ENCODE assay signal across 13 cellular contexts in the genomic region with DNA sequence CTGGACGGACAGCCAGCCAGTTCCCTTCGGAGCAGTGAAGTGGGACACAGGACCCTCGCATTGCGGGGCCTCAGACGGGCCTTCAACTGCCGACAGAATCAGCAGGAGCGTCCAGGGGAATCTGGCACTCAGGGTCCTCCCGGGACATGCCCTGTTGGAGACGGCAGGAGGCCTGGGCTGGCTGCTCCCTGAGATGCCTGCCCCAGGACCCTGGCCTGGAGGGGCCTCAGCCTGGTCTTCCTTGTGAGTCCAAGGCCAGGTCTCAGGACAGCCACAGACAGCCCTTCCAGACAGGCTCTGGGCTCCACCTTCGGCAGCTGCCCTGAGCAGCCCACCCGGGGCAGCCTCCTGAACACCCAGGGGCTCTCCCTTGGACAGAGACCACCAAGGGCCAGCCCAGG. TPM values are rescaled to one million over a fixed set of nuclear protein-coding genes. Genes with fewer than 3 reads are reported as not detected.
"Had no signal": no experiment of that assay in that cellular context is flagged by ENCODE, and none has a peak within 500 bp of the region (broad histone marks: within the 10 kb centered on the region; RNA-seq: fewer than 3 reads in every experiment).

No MANE protein-coding gene starts in this region.

- H3K27me3 ChIP-seq: dorsolateral prefrontal cortex, right lobe of liver had no signal

- H3K9me3 Mint-ChIP-seq: activated CD4-positive, alpha-beta T cell treated with anti-CD3 and anti-CD28 coated beads, Interleukin-2, amount 10 ng/mL, durations not matched to agents 7 days and 5 days; activated naive CD8-positive, alpha-beta T cell treated with anti-CD3 and anti-CD28 coated beads for 36 hours; nephron; stimulated activated naive CD8-positive, alpha-beta T cell treated with anti-CD3 and anti-CD28 coated beads, Interleukin-15, amount 100 ng/mL, for 72 hours had no signal

- H3K4me1 ChIP-seq: right lobe of liver had no signal

- H3K27ac ChIP-seq: dorsolateral prefrontal cortex, thoracic aorta had no signal

- DNase-seq: activated CD4-positive, alpha-beta T cell treated with anti-CD3 and anti-CD28 coated beads, Interleukin-2, amount 10 ng/mL, durations not matched to agents 7 days and 5 days; activated CD8-positive, alpha-beta memory T cell treated with anti-CD3 and anti-CD28 coated beads, Interleukin-2, amount 50 U/mL, for 48 hours; activated naive CD8-positive, alpha-beta T cell treated with anti-CD3 and anti-CD28 coated beads for 36 hours; amygdala; dorsolateral prefrontal cortex; stimulated activated naive CD8-positive, alpha-beta T cell treated with anti-CD3 and anti-CD28 coated beads, Interleukin-15, amount 100 ng/mL, for 72 hours had no signal

- ATAC-seq: stimulated activated naive CD8-positive, alpha-beta T cell treated with anti-CD3 and anti-CD28 coated beads, Interleukin-15, amount 100 ng/mL, for 72 hours had no signal

- H3K4me3 Mint-ChIP-seq: activated CD4-positive, alpha-beta T cell treated with anti-CD3 and anti-CD28 coated beads, Interleukin-2, amount 10 ng/mL, durations not matched to agents 7 days and 5 days; activated naive CD8-positive, alpha-beta T cell treated with anti-CD3 and anti-CD28 coated beads for 36 hours; nephron; stimulated activated naive CD8-positive, alpha-beta T cell treated with anti-CD3 and anti-CD28 coated beads, Interleukin-15, amount 100 ng/mL, for 72 hours had no signal

- H3K27me3 Mint-ChIP-seq: activated naive CD8-positive, alpha-beta T cell treated with anti-CD3 and anti-CD28 coated beads for 36 hours had no signal

- H3K9me3 ChIP-seq: right lobe of liver, thoracic aorta had no signal

- FAIRE-seq: endometrium, islet of Langerhans had no signal

- H3K27ac Mint-ChIP-seq: activated CD4-positive, alpha-beta T cell treated with anti-CD3 and anti-CD28 coated beads, Interleukin-2, amount 10 ng/mL, durations not matched to agents 7 days and 5 days; activated naive CD8-positive, alpha-beta T cell treated with anti-CD3 and anti-CD28 coated beads for 36 hours; nephron had no signal

- H3K4me3 ChIP-seq: dorsolateral prefrontal cortex, right lobe of liver, thoracic aorta had no signal

RNA-seq across cellular contexts. Expression of a gene that starts 34.7 kb away (rescaled TPM):
- total RNA-seq: right lobe of liver had no signal

RNA-seq across cellular contexts. Expression of a gene that starts 41.1 kb away (rescaled TPM):
- total RNA-seq: activated CD4-positive, alpha-beta T cell treated with anti-CD3 and anti-CD28 coated beads, Interleukin-2, amount 10 ng/mL, durations not matched to agents 7 days and 5 days; activated naive CD8-positive, alpha-beta T cell treated with anti-CD3 and anti-CD28 coated beads for 36 hours; dorsolateral prefrontal cortex; omental fat pad; pulmonary artery endothelial cell; right lobe of liver; thoracic aorta had no signal
